In the genomic region with DNA sequence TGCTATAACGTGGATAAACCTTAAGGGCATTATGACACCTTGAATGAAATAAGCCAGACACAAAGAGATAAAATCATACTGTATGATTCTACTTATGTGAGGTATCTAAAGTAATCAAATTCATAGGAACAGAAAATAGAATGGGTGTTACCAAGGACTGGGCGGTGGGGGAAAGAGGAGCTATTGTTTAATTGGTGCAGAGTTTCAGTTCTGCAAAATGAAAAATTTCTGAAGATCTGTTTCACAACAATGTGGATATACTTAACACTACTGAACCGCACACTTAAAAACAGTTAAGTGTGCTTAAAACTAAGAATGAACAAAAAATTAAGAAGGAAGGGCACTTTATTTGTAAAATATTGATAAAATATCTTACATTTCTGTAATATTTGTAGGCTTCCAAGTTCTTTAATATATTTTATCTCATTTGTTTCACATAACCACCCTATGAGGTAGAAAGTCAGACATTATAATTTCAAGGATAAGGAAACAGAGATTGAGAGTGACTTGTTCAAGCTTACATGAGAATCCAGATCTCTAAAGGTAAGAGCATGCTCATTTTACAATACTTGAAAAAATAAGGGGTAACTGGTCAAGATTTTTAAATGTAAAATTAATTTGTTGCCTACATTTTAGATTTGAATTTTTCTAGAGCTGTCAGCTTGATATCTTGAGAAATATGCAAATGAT, we compare ENCODE assay signal across 14 cellular contexts. TPM values are rescaled to one million over a fixed set of nuclear protein-coding genes. Genes with fewer than 3 reads are reported as not detected.
DNase-seq lines count a peak whose midpoint lies in the region; ATAC-seq lines count a peak whose summit lies in the region.
"Had no signal": no experiment of that assay in that cellular context is flagged by ENCODE, and none has a peak within 500 bp of the region (broad histone marks: within the 10 kb centered on the region; RNA-seq: fewer than 3 reads in every experiment).

No MANE protein-coding gene starts in this region.

- no peak overlapping the region for H3K4me2 ChIP-seq in mesendoderm (ENCODE audit: low read length)

- no peaks in the 10 kb centered on the region for H3K79me1 ChIP-seq in mesendoderm (ENCODE audit: low read length)

- no peak overlapping the region for H3K18ac ChIP-seq in mesendoderm (ENCODE audit: low read length)

- H3K9me3 Mint-ChIP-seq in dendritic cell treated with granulocyte-macrophage colony-stimulating factor and Interleukin-4, amounts not matched to agents 40 ng/mL and 50 ng/mL, for 4 days = no peaks in the 10 kb centered on the region
- H3K9me3 Mint-ChIP-seq: H9, mesothelial cell of epicardium had no signal

- peak overlapping the region; percentile 72 for H3K27ac Mint-ChIP-seq in dendritic cell treated with granulocyte-macrophage colony-stimulating factor and Interleukin-4, amounts not matched to agents 40 ng/mL and 50 ng/mL, for 4 days
- H3K27ac Mint-ChIP-seq: H9, mesothelial cell of epicardium had no signal

- intact Hi-C loops in dendritic cell treated with granulocyte-macrophage colony-stimulating factor and Interleukin-4, amounts not matched to agents 40 ng/mL and 50 ng/mL, for 4 days (cut with micrococcal nuclease) = no loop called here

- H2AK5ac ChIP-seq in mesendoderm (ENCODE audit: low read length) = no peak overlapping the region

- H3K23ac ChIP-seq in mesendoderm (ENCODE audit: low read length) = no peak overlapping the region

- H2BK15ac ChIP-seq in mesendoderm (replicated peaks; ENCODE audit: low read depth) = no peak overlapping the region

- H3K27me3 ChIP-seq in mesendoderm (ENCODE audit: insufficient read depth, low read length, poor library complexity) = no peaks in the 10 kb centered on the region

- H3K4me3 ChIP-seq in mesendoderm (ENCODE audit: low read length) = no peak overlapping the region
- H3K4me3 ChIP-seq: SK-N-MC had no signal

- no peak overlapping the region for H2BK5ac ChIP-seq in mesendoderm (ENCODE audit: low read length)

- no peaks in the 10 kb centered on the region for H3K79me2 ChIP-seq in mesendoderm (ENCODE audit: control insufficient read depth, insufficient read depth, low read length)

- H2BK120ac ChIP-seq in mesendoderm (ENCODE audit: low read depth, low read length) = no peak overlapping the region

- peaks cover 22% of the 10 kb centered on the region for H3K4me1 Mint-ChIP-seq in dendritic cell treated with granulocyte-macrophage colony-stimulating factor and Interleukin-4, amounts not matched to agents 40 ng/mL and 50 ng/mL, for 4 days (ENCODE audit: low read depth)
- H3K4me1 Mint-ChIP-seq: H9, mesothelial cell of epicardium had no signal

- ATAC-seq in GM18868 (IDR thresholded peaks at IDR 0.05; ENCODE audit: unreplicated experiment) (peak; percentile 98), GM21786 (IDR thresholded peaks at IDR 0.05; ENCODE audit: unreplicated experiment) (peak; percentile 99), HG03439 (IDR thresholded peaks at IDR 0.05; ENCODE audit: unreplicated experiment) (peak; percentile 90)

- H3K9ac ChIP-seq in mesendoderm (ENCODE audit: low read length) = no peak overlapping the region

- H3K56ac ChIP-seq in mesendoderm (ENCODE audit: low read length) = no peak overlapping the region

- no peaks in the 10 kb centered on the region for H3K36me3 ChIP-seq in mesendoderm (ENCODE audit: control insufficient read depth, insufficient read depth, low read length)

- H3K27ac ChIP-seq in mesendoderm (ENCODE audit: low read depth, low read length) = no peak overlapping the region
- H3K27ac ChIP-seq: SK-N-MC had no signal

- DNase-seq in amniotic stem cell (lab: John Stamatoyannopoulos, UW) = no peak
- no peak for DNase-seq in NCI-H1092 (lab: John Stamatoyannopoulos, UW)
- DNase-seq in NCI-H1417 (lab: John Stamatoyannopoulos, UW) = no peak
- DNase-seq in mesendoderm = no peak
- DNase-seq: activated CD8-positive, alpha-beta memory T cell treated with anti-CD3 and anti-CD28 coated beads, Interleukin-2, amount 50 U/mL, for 48 hours; DMS 273 treated with DMSO at 0.1 percent for 48 hours; H9; NCI-H1436 had no signal

- no peak overlapping the region for H3K4me3 Mint-ChIP-seq in dendritic cell treated with granulocyte-macrophage colony-stimulating factor and Interleukin-4, amounts not matched to agents 40 ng/mL and 50 ng/mL, for 4 days
- H3K4me3 Mint-ChIP-seq: H9, mesothelial cell of epicardium had no signal

- no peak overlapping the region for H4K8ac ChIP-seq in mesendoderm (ENCODE audit: low read depth, low read length)

- H3K27me3 Mint-ChIP-seq in dendritic cell treated with granulocyte-macrophage colony-stimulating factor and Interleukin-4, amounts not matched to agents 40 ng/mL and 50 ng/mL, for 4 days = no peaks in the 10 kb centered on the region

- H3K36me3 Mint-ChIP-seq in dendritic cell treated with granulocyte-macrophage colony-stimulating factor and Interleukin-4, amounts not matched to agents 40 ng/mL and 50 ng/mL, for 4 days (ENCODE audit: low read depth) = peaks cover 77% of the 10 kb centered on the region

- H3K4ac ChIP-seq in mesendoderm (ENCODE audit: low read depth, low read length) = no peak overlapping the region

- H4K5ac ChIP-seq in mesendoderm (ENCODE audit: low read length) = no peak overlapping the region

- H3K4me1 ChIP-seq in mesendoderm (ENCODE audit: control insufficient read depth, low read depth, low read length) = no peaks in the 10 kb centered on the region

- no CpG with 5 or more reads among the region's 3 CpGs for WGBS in mesendoderm (ENCODE audit: extremely low coverage, insufficient coverage, low lambda C conversion rate)

RNA-seq across cellular contexts. Expression of a gene that starts 14.9 kb away (rescaled TPM):
- polyA plus RNA-seq in mesendoderm (2013, experiment 1 of 2) = 120 TPM
- 121 TPM for polyA plus RNA-seq in mesendoderm (2013, experiment 2 of 2)

RNA-seq across cellular contexts. Expression of a gene that starts 24.3 kb away (rescaled TPM):
- 0.15 TPM for polyA plus RNA-seq in mesendoderm (2013, experiment 1 of 2)
- 0.18 TPM for polyA plus RNA-seq in mesendoderm (2013, experiment 2 of 2)
